In the genomic region with DNA sequence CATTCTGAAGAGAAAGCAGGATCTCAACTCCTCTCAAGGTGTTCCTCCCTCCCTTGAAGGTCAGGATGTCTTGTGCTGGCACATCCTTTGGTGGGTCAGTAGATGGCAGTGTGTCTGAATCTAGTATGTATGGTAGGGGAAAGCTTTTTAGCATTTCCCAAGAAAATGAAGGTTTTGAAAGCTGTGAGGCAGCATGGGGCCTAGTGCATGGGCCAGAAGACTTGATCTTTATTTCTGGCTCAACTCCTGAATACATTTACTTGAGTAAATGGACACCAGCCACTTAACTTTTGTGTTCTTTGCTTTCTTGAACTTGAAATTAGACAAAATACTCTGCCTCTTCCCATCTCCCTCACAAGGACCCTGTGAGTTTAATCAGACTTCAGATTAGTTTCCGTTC, we compare ENCODE assay signal across 8 cellular contexts.
DNase-seq lines count a peak whose midpoint lies in the region; ATAC-seq lines count a peak whose summit lies in the region.

No MANE protein-coding gene starts in this region.

- H3K4ac ChIP-seq in trophoblast cell (ENCODE audit: low read depth, low read length): no peak overlapping the region

- no peaks in the 10 kb centered on the region for H3K9me3 ChIP-seq in CD8-positive, alpha-beta memory T cell (ENCODE audit: low read length)
- H3K9me3 ChIP-seq in trophoblast cell (ENCODE audit: insufficient read depth, low read depth, low read length): no peaks in the 10 kb centered on the region

- no peak overlapping the region for H2BK120ac ChIP-seq in trophoblast cell (ENCODE audit: insufficient read depth, low read length, poor library complexity)

- H3K4me1 Mint-ChIP-seq in CD8-positive, alpha-beta memory T cell: peaks cover 9 to 14% (median 11%) of the 10 kb centered on the region in 3 donors

- no peak overlapping the region for H3K27ac ChIP-seq in CD8-positive, alpha-beta memory T cell (ENCODE audit: low read depth, low read length)
- no peak overlapping the region for H3K27ac ChIP-seq in trophoblast cell (ENCODE audit: low read depth, low read length)

- H3K27me3 Mint-ChIP-seq in CD8-positive, alpha-beta memory T cell: peaks cover 0 to 1% of the 10 kb centered on the region in 2 donors

- no peak overlapping the region for H4K91ac ChIP-seq in trophoblast cell (ENCODE audit: low read depth, low read length)

- H3K36me3 Mint-ChIP-seq in CD8-positive, alpha-beta memory T cell: no peaks in the 10 kb centered on the region

- H3K18ac ChIP-seq in trophoblast cell (ENCODE audit: low read length): no peak overlapping the region

- H3K27me3 ChIP-seq in CD8-positive, alpha-beta memory T cell (ENCODE audit: insufficient read depth, low read length, poor library complexity, severe bottlenecking): no peaks in the 10 kb centered on the region
- no peaks in the 10 kb centered on the region for H3K27me3 ChIP-seq in trophoblast cell (ENCODE audit: insufficient read depth, low read length)

- no peak overlapping the region for H3K4me2 ChIP-seq in trophoblast cell (ENCODE audit: low read length)

- H2BK5ac ChIP-seq in trophoblast cell (ENCODE audit: low read depth, low read length, poor library complexity): no peak overlapping the region

- no peak overlapping the region for H2AK5ac ChIP-seq in trophoblast cell (ENCODE audit: low read length)

- H4K8ac ChIP-seq in trophoblast cell (ENCODE audit: low read depth, low read length): no peak overlapping the region

- DNase-seq in CD8-positive, alpha-beta memory T cell: peak; percentile 1 to 51 (median 36)
- DNase-seq in NOMO-1 treated with dmso at 0.1 percent for 144 hours (lab: John Stamatoyannopoulos, UW; ENCODE audit: unreplicated experiment) (peak; percentile 11), globus pallidus (ENCODE audit: low spot score) (peak; percentile 78), trophoblast cell (peak; percentile 12 to 50), NCI-H187 (lab: John Stamatoyannopoulos, UW) (no peak)
- peak; percentile 0 for DNase-seq in activated T-helper 9 cell treated with anti-CD3 and anti-CD28 coated beads, Interleukin-2, amount 50 U/mL, for 16 hours (ENCODE audit: low read depth)

- H3K14ac ChIP-seq in trophoblast cell (ENCODE audit: low read length): no peak overlapping the region

- no CpG with 5 or more reads among the region's 1 CpG for WGBS in trophoblast cell (ENCODE audit: extremely low coverage, insufficient coverage, insufficient read length)

- H3K23ac ChIP-seq in trophoblast cell (ENCODE audit: low read length): no peak overlapping the region

- H3K9ac ChIP-seq in trophoblast cell (ENCODE audit: low read length): no peak overlapping the region

- H3K79me2 ChIP-seq in trophoblast cell (ENCODE audit: control insufficient read depth, insufficient read depth, low read length, poor library complexity): no peaks in the 10 kb centered on the region

- no peak overlapping the region for H3K4me3 Mint-ChIP-seq in CD8-positive, alpha-beta memory T cell

- no peak overlapping the region for H2BK12ac ChIP-seq in trophoblast cell (ENCODE audit: low read length)

- H3K4me3 ChIP-seq in CD8-positive, alpha-beta memory T cell (ENCODE audit: low read length): no peak overlapping the region
- no peak overlapping the region for H3K4me3 ChIP-seq in trophoblast cell (ENCODE audit: low read depth, low read length)

- H3K9me3 Mint-ChIP-seq in CD8-positive, alpha-beta memory T cell: no peaks in the 10 kb centered on the region

- no peak overlapping the region for H2AFZ ChIP-seq in trophoblast cell (ENCODE audit: insufficient read depth, low read length, poor library complexity)

- ATAC-seq in GM19324 (IDR thresholded peaks at IDR 0.05; ENCODE audit: low FRiP score, unreplicated experiment) (peak; percentile 84), HG03196 (IDR thresholded peaks at IDR 0.05; ENCODE audit: unreplicated experiment) (peak; percentile 81)

- peak overlapping the region in 1 of 8 donors; percentile 2 for H3K27ac Mint-ChIP-seq in CD8-positive, alpha-beta memory T cell

- H3K79me1 ChIP-seq in trophoblast cell (ENCODE audit: low read length): no peaks in the 10 kb centered on the region

- POLR2A ChIA-PET in CD8-positive, alpha-beta memory T cell (lab: Charles Lee): no interaction called here

- H4K12ac ChIP-seq in trophoblast cell (ENCODE audit: low read depth, low read length): no peak overlapping the region

- CTCF ChIA-PET in CD8-positive, alpha-beta memory T cell (lab: Charles Lee): interaction anchor here (0.7 to 1.5 kb wide), 8 partner anchors 15 to 695 kb away, joined by 3 to 5 read pairs (median 3); no protein-coding TSS in a partner anchor

- no peaks in the 10 kb centered on the region for H3K36me3 ChIP-seq in CD8-positive, alpha-beta memory T cell (ENCODE audit: insufficient read depth, low read length)
- H3K36me3 ChIP-seq in trophoblast cell (ENCODE audit: control insufficient read depth in 1 of 2, insufficient read depth in 2 of 2, low read length in 2 of 2): no peaks in the 10 kb centered on the region

- H3K4me1 ChIP-seq in CD8-positive, alpha-beta memory T cell (ENCODE audit: insufficient read depth, low read length): peaks cover 5% of the 10 kb centered on the region
- no peaks in the 10 kb centered on the region for H3K4me1 ChIP-seq in trophoblast cell (ENCODE audit: control insufficient read depth in 1 of 2, insufficient read depth in 2 of 2, low read length in 2 of 2)

Comparison
In these comparisons a context has a peak if more than half of its experiments do, and no peak if none do; other contexts are left out.
1. DNase-seq: peak in CD8-positive, alpha-beta memory T cell (5 of 5), NOMO-1 treated with dmso at 0.1 percent for 144 hours (single experiment), activated T-helper 9 cell treated with anti-CD3 and anti-CD28 coated beads, Interleukin-2, amount 50 U/mL, for 16 hours (single experiment), globus pallidus (single experiment) and trophoblast cell (2 of 2); none in NCI-H187 (0 of 2).